In genomic region chr22:48943567-48944432, GRCh38 we compare ENCODE assay signal across 1 cellular context.
TF ChIP-seq lines count a peak whose summit lies in the region.

No MANE protein-coding gene starts in this region.

TF ChIP-seq in HepG2, 621 proteins besides CTCF, POLR2A, EP300 and RAD21 (continued from another document and continues in another):
- TF ChIP-seq KDM6A (CRISPR knock-in tag; IDR thresholded peaks at IDR 0.05; ENCODE audit: low read depth) = peak; percentile 81
- peak; percentile 60; the same call in 1 of the 2 replicates for TF ChIP-seq ZNF782 (CRISPR knock-in tag; IDR thresholded peaks at IDR 0.05; ENCODE audit: borderline replicate concordance)
- TF ChIP-seq ZFP82 (CRISPR knock-in tag; IDR thresholded peaks at IDR 0.05; ENCODE audit: borderline replicate concordance) = no peak
- TF ChIP-seq ZNF563 (CRISPR knock-in tag; IDR thresholded peaks at IDR 0.05) = 0 out of 2 replicates have a peak, but pooled peaks have one; percentile 35
- TF ChIP-seq E2F1 (CRISPR knock-in tag; IDR thresholded peaks at IDR 0.05) = no peak
- TF ChIP-seq TGIF2 (CRISPR knock-in tag; IDR thresholded peaks at IDR 0.05) = no peak
- no peak for TF ChIP-seq ZNF367 (CRISPR knock-in tag; IDR thresholded peaks at IDR 0.05; ENCODE audit: borderline replicate concordance)
- no peak for TF ChIP-seq ARHGAP35 (CRISPR knock-in tag; IDR thresholded peaks at IDR 0.05; ENCODE audit: borderline replicate concordance)
- no peak; the same call in 1 of the 2 replicates for TF ChIP-seq SSRP1 (CRISPR knock-in tag; IDR thresholded peaks at IDR 0.05)
- no peak for TF ChIP-seq ZNF567 (CRISPR knock-in tag; IDR thresholded peaks at IDR 0.05; ENCODE audit: borderline replicate concordance)
- TF ChIP-seq HOXA9 (CRISPR knock-in tag; IDR thresholded peaks at IDR 0.05; ENCODE audit: borderline replicate concordance) = no peak
- TF ChIP-seq ZMYM2 (CRISPR knock-in tag; IDR thresholded peaks at IDR 0.05) = no peak
- TF ChIP-seq KDM1A (CRISPR knock-in tag; IDR thresholded peaks at IDR 0.05) = peak; percentile 73; the same call in 1 of the 2 replicates
- no peak for TF ChIP-seq ZBTB26 (CRISPR knock-in tag; IDR thresholded peaks at IDR 0.05; ENCODE audit: borderline replicate concordance)
- TF ChIP-seq THAP11 (CRISPR knock-in tag; IDR thresholded peaks at IDR 0.05) = peak; percentile 50; the same call in 1 of the 2 replicates
- no peak for TF ChIP-seq NFKB2 (CRISPR knock-in tag; IDR thresholded peaks at IDR 0.05; ENCODE audit: borderline replicate concordance)
- TF ChIP-seq SRSF9 (IDR thresholded peaks at IDR 0.05; ENCODE audit: borderline replicate concordance, insufficient read depth, low read depth, low read length, poor library complexity, severe bottlenecking) = no peak
- 0 out of 2 replicates have a peak, but pooled peaks have one; percentile 23 for TF ChIP-seq TRAFD1 (CRISPR knock-in tag; IDR thresholded peaks at IDR 0.05; ENCODE audit: borderline replicate concordance)
- TF ChIP-seq ZSCAN21 (CRISPR knock-in tag; IDR thresholded peaks at IDR 0.05; ENCODE audit: borderline replicate concordance) = peak; percentile 82; the same call in 1 of the 2 replicates
- no peak for TF ChIP-seq ZNF251 (CRISPR knock-in tag; IDR thresholded peaks at IDR 0.05)
- peak; percentile 62 for TF ChIP-seq RXRA (CRISPR knock-in tag; IDR thresholded peaks at IDR 0.05)
- peak; percentile 84 for TF ChIP-seq ZMYM4 (CRISPR knock-in tag; IDR thresholded peaks at IDR 0.05)
- TF ChIP-seq ZNF704 (CRISPR knock-in tag; IDR thresholded peaks at IDR 0.05; ENCODE audit: borderline replicate concordance) = no peak
- TF ChIP-seq CENPBD1 (CRISPR knock-in tag; IDR thresholded peaks at IDR 0.05; ENCODE audit: borderline replicate concordance, low read depth) = 0 out of 2 replicates have a peak, but pooled peaks have one; percentile 56
- TF ChIP-seq KLF15 (CRISPR knock-in tag; IDR thresholded peaks at IDR 0.05; ENCODE audit: borderline replicate concordance) = no peak
- no peak for TF ChIP-seq MED8 (CRISPR knock-in tag; IDR thresholded peaks at IDR 0.05; ENCODE audit: insufficient replicate concordance)
- no peak for TF ChIP-seq RFX3 (CRISPR knock-in tag; IDR thresholded peaks at IDR 0.05)
- peak; percentile 70 for TF ChIP-seq BORCS8-MEF2B (CRISPR knock-in tag; IDR thresholded peaks at IDR 0.05)
- TF ChIP-seq MZF1 (CRISPR knock-in tag; IDR thresholded peaks at IDR 0.05; ENCODE audit: borderline replicate concordance) = peak; percentile 86; the same call in 1 of the 2 replicates
- no peak for TF ChIP-seq RFX5 (IDR thresholded peaks at IDR 0.05; ENCODE audit: low read depth, low read length)
- peak; percentile 58; the same call in 1 of the 2 replicates for TF ChIP-seq ZNF281 (CRISPR knock-in tag; IDR thresholded peaks at IDR 0.05; ENCODE audit: borderline replicate concordance)
- TF ChIP-seq AHR (CRISPR knock-in tag; IDR thresholded peaks at IDR 0.05) = no peak
- TF ChIP-seq FLYWCH1 (CRISPR knock-in tag; IDR thresholded peaks at IDR 0.05) = no peak
- no peak for TF ChIP-seq ZFP36 (IDR thresholded peaks at IDR 0.05; ENCODE audit: borderline replicate concordance, low read depth, low read length, partially characterized antibody)
- peak; percentile 88; the same call in 1 of the 2 replicates for TF ChIP-seq HDAC2 (CRISPR knock-in tag; IDR thresholded peaks at IDR 0.05)
- peak; percentile 74 for TF ChIP-seq MEF2D (CRISPR knock-in tag; IDR thresholded peaks at IDR 0.05)
- TF ChIP-seq HNF1A (IDR thresholded peaks at IDR 0.05; ENCODE audit: low read depth) = 0 out of 2 replicates have a peak, but pooled peaks have one; percentile 47
- TF ChIP-seq HNF1A (CRISPR knock-in tag; IDR thresholded peaks at IDR 0.05; ENCODE audit: borderline replicate concordance) = peak; percentile 82; the same call in 1 of the 2 replicates
- TF ChIP-seq ZNF446 (CRISPR knock-in tag; IDR thresholded peaks at IDR 0.05) = no peak
- TF ChIP-seq ZNF724P (CRISPR knock-in tag; IDR thresholded peaks at IDR 0.05; ENCODE audit: borderline replicate concordance) = no peak; the same call in 1 of the 2 replicates
- no peak for TF ChIP-seq ZNF605 (CRISPR knock-in tag; IDR thresholded peaks at IDR 0.05)
- TF ChIP-seq FOXA3 (CRISPR knock-in tag; IDR thresholded peaks at IDR 0.05) = peak; percentile 80
- no peak for TF ChIP-seq GMEB1 (CRISPR knock-in tag; IDR thresholded peaks at IDR 0.05; ENCODE audit: borderline replicate concordance)
- peak; percentile 86 for TF ChIP-seq ZNF276 (CRISPR knock-in tag; IDR thresholded peaks at IDR 0.05; ENCODE audit: low read depth)
- no peak for TF ChIP-seq ZNF329 (CRISPR knock-in tag; IDR thresholded peaks at IDR 0.05; ENCODE audit: low read depth)
- TF ChIP-seq ZGPAT (CRISPR knock-in tag; IDR thresholded peaks at IDR 0.05) = peak; percentile 89
- TF ChIP-seq ZNF652 (CRISPR knock-in tag; IDR thresholded peaks at IDR 0.05; ENCODE audit: borderline replicate concordance, low read depth) = no peak
